ENCODE assay signal across 8 cellular contexts in the genomic region with DNA sequence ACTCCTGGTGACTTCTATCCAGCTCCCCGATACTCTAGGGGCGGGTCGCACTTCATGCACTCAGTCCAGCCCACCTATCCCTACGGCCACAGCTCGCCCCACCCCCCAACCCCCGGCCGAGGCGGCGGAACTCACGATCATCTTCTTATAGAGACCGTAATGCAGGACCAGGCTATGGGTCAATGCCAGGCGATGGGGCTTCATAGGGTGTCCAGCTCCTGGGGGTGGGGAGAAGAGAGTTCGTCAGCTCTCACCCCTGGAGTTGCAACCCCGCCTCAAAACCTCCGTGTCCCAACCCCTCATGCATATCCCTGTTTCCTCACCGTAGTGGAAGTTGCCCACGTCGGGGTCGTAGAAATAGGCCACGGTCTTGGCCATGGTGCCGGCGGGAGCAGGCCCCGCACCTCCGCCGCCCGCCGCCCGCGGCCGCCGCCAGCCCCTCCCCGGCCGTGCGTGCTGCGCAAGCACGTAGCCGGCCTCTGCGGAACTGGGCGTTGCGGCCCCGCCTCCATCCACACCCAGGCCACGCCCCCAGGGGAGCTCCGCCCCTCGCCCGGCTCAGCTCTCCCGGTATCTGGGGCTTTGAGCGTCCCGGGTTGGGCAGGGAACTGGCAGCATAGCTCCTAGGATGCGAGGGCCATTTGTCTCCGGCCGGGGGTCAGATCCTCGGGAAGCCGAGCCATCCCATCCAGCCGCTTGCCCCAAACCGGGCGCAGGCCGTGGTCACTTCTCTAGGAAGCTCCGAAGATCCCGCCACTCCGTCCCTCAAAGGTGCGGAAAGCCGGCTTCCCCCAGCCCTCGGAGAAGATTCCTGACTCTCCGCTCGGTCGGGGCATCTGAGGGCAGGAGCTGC. TPM values are rescaled to one million over a fixed set of nuclear protein-coding genes. Genes with fewer than 3 reads are reported as not detected.
DNase-seq lines count a peak whose midpoint lies in the region; ATAC-seq lines count a peak whose summit lies in the region.

A gene (minus strand): TSS at position 437 of the 853 bp plus-strand sequence. CDS start 59 bp downstream, at position 378.
A gene with protein sequence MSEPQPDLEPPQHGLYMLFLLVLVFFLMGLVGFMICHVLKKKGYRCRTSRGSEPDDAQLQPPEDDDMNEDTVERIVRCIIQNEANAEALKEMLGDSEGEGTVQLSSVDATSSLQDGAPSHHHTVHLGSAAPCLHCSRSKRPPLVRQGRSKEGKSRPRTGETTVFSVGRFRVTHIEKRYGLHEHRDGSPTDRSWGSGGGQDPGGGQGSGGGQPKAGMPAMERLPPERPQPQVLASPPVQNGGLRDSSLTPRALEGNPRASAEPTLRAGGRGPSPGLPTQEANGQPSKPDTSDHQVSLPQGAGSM (plus strand): TSS at position 585 of the 853 bp plus-strand sequence. CDS start 1,229 bp downstream, outside the sequence.

- H3K27ac Mint-ChIP-seq in activated CD8-positive, alpha-beta T cell treated with anti-CD3 and anti-CD28 coated beads, Interleukin-2, amount 10 ng/mL, durations not matched to agents 7 days and 5 days, result peak within 1 kb of the TSS; percentile 90
- peak within 1 kb of the TSS; percentile 74 for H3K27ac Mint-ChIP-seq in memory B cell

- peaks cover 56% of the 10 kb centered on the region for H3K4me1 Mint-ChIP-seq in activated CD8-positive, alpha-beta T cell treated with anti-CD3 and anti-CD28 coated beads, Interleukin-2, amount 10 ng/mL, durations not matched to agents 7 days and 5 days (ENCODE audit: low read depth)
- H3K4me1 Mint-ChIP-seq in memory B cell, result peaks cover 27% of the 10 kb centered on the region

- POLR2A ChIA-PET in activated CD8-positive, alpha-beta T cell treated with anti-CD3 and anti-CD28 coated beads, Interleukin-2, amount 10 ng/mL, durations not matched to agents 7 days and 5 days (lab: Charles Lee), result interaction anchor here (0.7 to 3.8 kb wide), 13 partner anchors 10 to 333 kb away, joined by 3 to 39 read pairs (median 4); a partner anchor contains a TSS

- peaks cover 49% of the 10 kb centered on the region for H3K36me3 Mint-ChIP-seq in activated CD8-positive, alpha-beta T cell treated with anti-CD3 and anti-CD28 coated beads, Interleukin-2, amount 10 ng/mL, durations not matched to agents 7 days and 5 days (ENCODE audit: low read depth)
- peaks cover 13% of the 10 kb centered on the region for H3K36me3 Mint-ChIP-seq in memory B cell

- H3K4me3 Mint-ChIP-seq in activated CD8-positive, alpha-beta T cell treated with anti-CD3 and anti-CD28 coated beads, Interleukin-2, amount 10 ng/mL, durations not matched to agents 7 days and 5 days, result peak within 1 kb of the TSS; percentile 93
- H3K4me3 Mint-ChIP-seq in memory B cell, result peak within 1 kb of the TSS; percentile 94

- ATAC-seq in GM19372 (IDR thresholded peaks at IDR 0.05; ENCODE audit: low read depth, unreplicated experiment) (peak; percentile 72), HG03521 (IDR thresholded peaks at IDR 0.05; ENCODE audit: unreplicated experiment) (peak; percentile 82), memory B cell (ENCODE audit: low read depth) (peak; percentile 86)
- peak; percentile 79 for ATAC-seq in activated CD8-positive, alpha-beta T cell treated with anti-CD3 and anti-CD28 coated beads, Interleukin-2, amount 10 ng/mL, durations not matched to agents 7 days and 5 days

- no peaks in the 10 kb centered on the region for H3K27me3 Mint-ChIP-seq in activated CD8-positive, alpha-beta T cell treated with anti-CD3 and anti-CD28 coated beads, Interleukin-2, amount 10 ng/mL, durations not matched to agents 7 days and 5 days (ENCODE audit: low read depth)
- no peaks in the 10 kb centered on the region for H3K27me3 Mint-ChIP-seq in memory B cell

- DNase-seq in CD1c-positive myeloid dendritic cell (ENCODE audit: extremely low spot score) (peak; percentile 96), NCI-H82 treated with DMSO at 0.1 percent for 48 hours (lab: John Stamatoyannopoulos, UW; ENCODE audit: unreplicated experiment) (peak; percentile 51), memory B cell (ENCODE audit: low spot score in 2 of 2) (peak; percentile 98 to 99)
- peak; percentile 94 for DNase-seq in activated CD8-positive, alpha-beta T cell treated with anti-CD3 and anti-CD28 coated beads, Interleukin-2, amount 10 ng/mL, durations not matched to agents 7 days and 5 days
- peak; percentile 91 for DNase-seq in effector CD4-positive, alpha-beta T cell
- DNase-seq in stimulated activated CD4-positive, alpha-beta T cell treated with anti-CD3 and anti-CD28 coated beads, TNF-alpha, amount 100 ng/mL, for 48 hours (ENCODE audit: low read depth in 3 of 3), result peak; percentile 88 to 94 (median 94)

- CTCF ChIA-PET in activated CD8-positive, alpha-beta T cell treated with anti-CD3 and anti-CD28 coated beads, Interleukin-2, amount 10 ng/mL, durations not matched to agents 7 days and 5 days (lab: Charles Lee), result interaction anchor here (0.8 to 13.0 kb wide), 25 partner anchors 10 to 242 kb away, joined by 3 to 206 read pairs (median 12); a partner anchor contains a TSS

- no peaks in the 10 kb centered on the region for H3K9me3 Mint-ChIP-seq in activated CD8-positive, alpha-beta T cell treated with anti-CD3 and anti-CD28 coated beads, Interleukin-2, amount 10 ng/mL, durations not matched to agents 7 days and 5 days (ENCODE audit: insufficient read depth)
- no peaks in the 10 kb centered on the region for H3K9me3 Mint-ChIP-seq in memory B cell

RNA-seq across cellular contexts. Expression of the first gene that starts in this region (rescaled TPM):
- total RNA-seq in activated CD8-positive, alpha-beta T cell treated with anti-CD3 and anti-CD28 coated beads, Interleukin-2, amount 10 ng/mL, durations not matched to agents 7 days and 5 days, result 10 to 100 TPM; 88.1 to 91.8 TPM

RNA-seq across cellular contexts. Expression of the second gene that starts in this region (rescaled TPM):
- total RNA-seq in activated CD8-positive, alpha-beta T cell treated with anti-CD3 and anti-CD28 coated beads, Interleukin-2, amount 10 ng/mL, durations not matched to agents 7 days and 5 days, result 10 to 100 TPM; 36.9 to 37.1 TPM

Comparison
In these comparisons a context has a peak if more than half of its experiments do, and no peak if none do; other contexts are left out.
1. Peak in every context shown above with its lines: DNase-seq and ATAC-seq.